In genomic region chr14:81452341-81452740, GRCh38 we compare ENCODE assay signal across 15 cellular contexts. TPM values are rescaled to one million over a fixed set of nuclear protein-coding genes. Genes with fewer than 3 reads are reported as not detected.
"Had no signal": no experiment of that assay in that cellular context is flagged by ENCODE, and none has a peak within 500 bp of the region (broad histone marks: within the 10 kb centered on the region; RNA-seq: fewer than 3 reads in every experiment).

No MANE protein-coding gene starts in this region.

- H3K27ac ChIP-seq: colonic mucosa, transverse colon had no signal

- H3K36me3 ChIP-seq: colonic mucosa, right atrium auricular region, transverse colon had no signal

- H3K4me1 Mint-ChIP-seq: activated CD4-positive, alpha-beta T cell treated with anti-CD3 and anti-CD28 coated beads, Interleukin-2, amount 10 ng/mL, durations not matched to agents 24 days and 14 days; memory B cell had no signal

- H3K27ac Mint-ChIP-seq: activated CD4-positive, alpha-beta T cell treated with anti-CD3 and anti-CD28 coated beads, Interleukin-2, amount 10 ng/mL, durations not matched to agents 24 days and 14 days; activated naive CD4-positive, alpha-beta T cell treated with anti-CD3 and anti-CD28 coated beads, Interleukin-2, amount 50 U/mL, for 72 hours; activated T-cell treated with anti-CD3 and anti-CD28 coated beads, Interleukin-2, amount 50 U/mL, for 72 hours; memory B cell; natural killer cell had no signal

- H3K4me3 Mint-ChIP-seq: activated CD4-positive, alpha-beta T cell treated with anti-CD3 and anti-CD28 coated beads, Interleukin-2, amount 10 ng/mL, durations not matched to agents 24 days and 14 days; activated T-cell treated with anti-CD3 and anti-CD28 coated beads, Interleukin-2, amount 50 U/mL, for 72 hours; memory B cell; natural killer cell had no signal

- H3K4me1 ChIP-seq: colonic mucosa had no signal

- DNase-seq: activated CD4-positive, alpha-beta T cell treated with anti-CD3 and anti-CD28 coated beads, Interleukin-2, amount 10 ng/mL, durations not matched to agents 24 days and 14 days; activated CD4-positive, CD25-positive, alpha-beta regulatory T cell; activated CD8-positive, alpha-beta memory T cell treated with anti-CD3 and anti-CD28 coated beads, Interleukin-2, amount 50 U/mL, for 48 hours; activated gamma-delta T cell; activated T-cell treated with anti-CD3 and anti-CD28 coated beads, Interleukin-2, amount 50 U/mL, for 72 hours; colonic mucosa; left ventricle myocardium superior; natural killer cell; posterior cingulate gyrus; stimulated activated naive CD8-positive, alpha-beta T cell treated with anti-CD3 and anti-CD28 coated beads, Interleukin-15, Interleukin-2, amounts not matched to agents 100 U/mL and 50 U/mL, for 24 hours; transverse colon had no signal

- H3K9me3 ChIP-seq: colonic mucosa, right atrium auricular region, transverse colon had no signal

- H3K27me3 ChIP-seq: colonic mucosa, right atrium auricular region, transverse colon had no signal

- H3K9me3 Mint-ChIP-seq: activated CD4-positive, alpha-beta T cell treated with anti-CD3 and anti-CD28 coated beads, Interleukin-2, amount 10 ng/mL, durations not matched to agents 24 days and 14 days; activated naive CD4-positive, alpha-beta T cell treated with anti-CD3 and anti-CD28 coated beads, Interleukin-2, amount 50 U/mL, for 72 hours; activated T-cell treated with anti-CD3 and anti-CD28 coated beads, Interleukin-2, amount 50 U/mL, for 72 hours; memory B cell; natural killer cell had no signal

- H3K4me3 ChIP-seq: colonic mucosa, right atrium auricular region, transverse colon had no signal

- ATAC-seq: left ventricle myocardium superior; stimulated activated naive CD8-positive, alpha-beta T cell treated with anti-CD3 and anti-CD28 coated beads, Interleukin-15, Interleukin-2, amounts not matched to agents 100 U/mL and 50 U/mL, for 24 hours had no signal

- H3K36me3 Mint-ChIP-seq: activated naive CD4-positive, alpha-beta T cell treated with anti-CD3 and anti-CD28 coated beads, Interleukin-2, amount 50 U/mL, for 72 hours; memory B cell; natural killer cell had no signal

RNA-seq across cellular contexts. Expression of gene STON2, which starts 52.2 kb away (rescaled TPM):
- total RNA-seq: fibroblast of villous mesenchyme had no signal
